18 cellular contexts compared by ENCODE assay signal in genomic region chr15:101480613-101481380, GRCh38.
"Had no signal": no experiment of that assay in that cellular context is flagged by ENCODE, and none has a peak within 500 bp of the region (broad histone marks: within the 10 kb centered on the region; RNA-seq: fewer than 3 reads in every experiment).

No MANE protein-coding gene starts in this region.

- H3K9me3 Mint-ChIP-seq: activated CD4-positive, alpha-beta memory T cell treated with anti-CD3 and anti-CD28 coated beads for 36 hours; activated T-cell treated with anti-CD3 and anti-CD28 coated beads, Interleukin-2, amount 50 U/mL, for 72 hours; immature natural killer cell; memory B cell; nephron progenitor cell; stimulated activated naive CD8-positive, alpha-beta T cell treated with anti-CD3 and anti-CD28 coated beads, Interleukin-15, amount 100 ng/mL, for 72 hours had no signal

- H3K79me2 ChIP-seq: parathyroid adenoma had no signal

- H3K9me3 ChIP-seq: body of pancreas, esophagus muscularis mucosa, thyroid gland, uterus had no signal

- H3K27ac Mint-ChIP-seq: activated CD4-positive, alpha-beta memory T cell treated with anti-CD3 and anti-CD28 coated beads for 36 hours; activated T-cell treated with anti-CD3 and anti-CD28 coated beads, Interleukin-2, amount 50 U/mL, for 72 hours; immature natural killer cell; memory B cell; nephron progenitor cell had no signal

- H3K36me3 ChIP-seq: esophagus muscularis mucosa, thyroid gland, uterus had no signal

- H2AFZ ChIP-seq: parathyroid adenoma had no signal

- H3K4me1 ChIP-seq: parathyroid adenoma, thyroid gland, uterus had no signal

- H3K4me1 Mint-ChIP-seq: immature natural killer cell, memory B cell had no signal

- H3K36me3 Mint-ChIP-seq: activated CD4-positive, alpha-beta memory T cell treated with anti-CD3 and anti-CD28 coated beads for 36 hours; immature natural killer cell; memory B cell had no signal

- H3K4me3 ChIP-seq: body of pancreas, esophagus muscularis mucosa, skin epidermis, thyroid gland, uterus had no signal

- H3K9ac ChIP-seq: parathyroid adenoma had no signal

- ATAC-seq: activated CD4-positive, CD25-positive, alpha-beta regulatory T cell treated with anti-CD3 and anti-CD28 coated beads, Interleukin-2, amount 50 U/mL, for 24 hours; activated T-cell treated with anti-CD3 and anti-CD28 coated beads, Interleukin-2, amount 50 U/mL, for 72 hours; body of pancreas had no signal

- H3K27ac ChIP-seq: body of pancreas, esophagus muscularis mucosa, parathyroid adenoma, skin epidermis, thyroid gland, uterus had no signal

- DNase-seq: activated CD4-positive, alpha-beta memory T cell treated with anti-CD3 and anti-CD28 coated beads for 36 hours; activated naive CD4-positive, alpha-beta T cell treated with Interleukin-2 at 50 U/mL for 16 hours; activated T-cell treated with anti-CD3 and anti-CD28 coated beads, Interleukin-2, amount 50 U/mL, for 72 hours; body of pancreas; foreskin fibroblast; immature natural killer cell; nephron progenitor cell; stimulated activated CD4-positive, alpha-beta T cell treated with anti-CD3 and anti-CD28 coated beads, Interleukin-4, amount 100 ng/mL, for 4 hours; stimulated activated naive CD8-positive, alpha-beta T cell treated with anti-CD3 and anti-CD28 coated beads, Interleukin-15, amount 100 ng/mL, for 72 hours; thyroid gland; uterus had no signal

- H3K4me3 Mint-ChIP-seq: activated CD4-positive, alpha-beta memory T cell treated with anti-CD3 and anti-CD28 coated beads for 36 hours; activated T-cell treated with anti-CD3 and anti-CD28 coated beads, Interleukin-2, amount 50 U/mL, for 72 hours; immature natural killer cell; memory B cell; nephron progenitor cell; stimulated activated naive CD8-positive, alpha-beta T cell treated with anti-CD3 and anti-CD28 coated beads, Interleukin-15, amount 100 ng/mL, for 72 hours had no signal

- FAIRE-seq: endometrium, TTC549 had no signal

- H3K27me3 ChIP-seq: body of pancreas, thyroid gland, uterus had no signal
